ENCODE assay signal across 9 cellular contexts in the genomic region with DNA sequence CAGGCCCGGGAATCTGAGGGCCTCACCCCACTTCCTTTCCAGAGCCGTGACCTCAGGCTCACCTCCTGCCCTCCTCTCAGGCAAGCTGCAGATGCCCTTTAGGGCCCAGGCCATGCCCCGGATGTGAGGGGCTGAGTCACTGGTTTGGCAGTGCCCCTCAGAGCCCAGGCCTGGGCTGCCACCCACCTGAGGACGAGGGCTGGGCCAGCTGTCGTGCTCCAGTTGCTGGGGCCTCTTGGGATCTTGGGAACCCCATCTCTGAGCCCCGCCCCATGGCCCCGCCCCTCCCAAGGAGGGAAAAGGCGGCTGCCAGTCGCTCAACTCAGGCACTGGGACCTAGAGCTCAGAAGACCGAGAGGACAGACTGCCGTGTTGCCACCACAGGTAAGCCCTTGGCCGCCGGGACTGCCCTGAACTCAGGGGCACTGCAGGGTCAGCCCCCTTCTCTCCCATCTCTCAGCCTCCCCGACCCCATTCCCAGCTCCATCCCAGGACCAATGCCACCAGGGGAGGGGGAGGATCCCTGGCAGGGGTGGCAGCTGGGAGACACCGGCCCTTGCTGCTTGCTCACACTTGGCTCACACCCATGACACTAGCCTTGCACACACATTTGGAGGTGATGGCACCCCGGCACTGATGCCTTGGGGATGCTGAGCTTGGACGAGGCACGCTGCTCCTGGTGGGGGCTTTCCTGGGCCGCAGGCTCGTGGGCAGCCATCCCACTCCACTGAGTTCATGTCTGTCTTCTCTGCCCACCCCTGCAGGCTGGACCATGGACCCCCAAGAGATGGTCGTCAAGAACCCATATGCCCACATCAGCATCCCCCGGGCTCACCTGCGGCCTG. TPM values are rescaled to one million over a fixed set of nuclear protein-coding genes. Genes with fewer than 3 reads are reported as not detected.
DNase-seq lines count a peak whose midpoint lies in the region; ATAC-seq and TF ChIP-seq lines count a peak whose summit lies in the region.
"Had no signal": no experiment of that assay in that cellular context is flagged by ENCODE, and none has a peak within 500 bp of the region (broad histone marks: within the 10 kb centered on the region; RNA-seq: fewer than 3 reads in every experiment).

A gene with protein sequence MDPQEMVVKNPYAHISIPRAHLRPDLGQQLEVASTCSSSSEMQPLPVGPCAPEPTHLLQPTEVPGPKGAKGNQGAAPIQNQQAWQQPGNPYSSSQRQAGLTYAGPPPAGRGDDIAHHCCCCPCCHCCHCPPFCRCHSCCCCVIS (plus strand): TSS at position 325 of the 845 bp plus-strand sequence. CDS start 448 bp downstream, at position 773.

- no peaks in the 10 kb centered on the region for H3K36me3 ChIP-seq in CD4-positive, alpha-beta memory T cell (ENCODE audit: insufficient read depth, low read length)
- no peaks in the 10 kb centered on the region for H3K36me3 ChIP-seq in effector memory CD4-positive, alpha-beta T cell (ENCODE audit: control insufficient read depth, insufficient read depth, low read length)
- H3K36me3 ChIP-seq in neural progenitor cell = no peaks in the 10 kb centered on the region

- CTCF ChIA-PET in CD4-positive, alpha-beta memory T cell (lab: Charles Lee; ENCODE audit: partially characterized antibody) = interaction anchor here (0.7 to 4.6 kb wide), 6 partner anchors 15 to 110 kb away, joined by 3 to 33 read pairs (median 4); a partner anchor contains a TSS
- CTCF ChIA-PET in HEK293T (lab: Yijun Ruan, JAX) = interaction anchor here (1.0 kb wide), 1 partner anchor 12 kb away, joined by 3 read pairs; no protein-coding TSS in a partner anchor

- POLR2A ChIA-PET in CD4-positive, alpha-beta memory T cell (lab: Charles Lee; ENCODE audit: partially characterized antibody) = interaction anchor here (1.0 to 4.2 kb wide), 9 partner anchors 8 to 139 kb away, joined by 3 to 47 read pairs (median 22); a partner anchor contains a TSS
- POLR2A ChIA-PET in HEK293T (lab: Yijun Ruan, JAX) = interaction anchor here (0.7 to 1.5 kb wide), 8 partner anchors 11 to 138 kb away, joined by 3 to 6 read pairs (median 3); a partner anchor contains a TSS

- peaks cover 2 to 3% of the 10 kb centered on the region in 2 donors for H3K27me3 Mint-ChIP-seq in CD4-positive, alpha-beta memory T cell
- H3K27me3 Mint-ChIP-seq in neural progenitor cell (ENCODE audit: insufficient read depth, low read depth) = peaks cover 6% of the 10 kb centered on the region

- peaks cover 18% of the 10 kb centered on the region for H3K4me1 ChIP-seq in CD4-positive, alpha-beta memory T cell (ENCODE audit: insufficient read depth, low read length)
- peaks cover 22% of the 10 kb centered on the region for H3K4me1 ChIP-seq in effector memory CD4-positive, alpha-beta T cell (ENCODE audit: control insufficient read depth, insufficient read depth, low read length, poor library complexity, severe bottlenecking)
- H3K4me1 ChIP-seq in neural progenitor cell = peaks cover 13% of the 10 kb centered on the region

- H4K20me1 ChIP-seq in neural progenitor cell (ENCODE audit: low read depth) = no peaks in the 10 kb centered on the region

- no peaks in the 10 kb centered on the region for H3K9me3 ChIP-seq in CD4-positive, alpha-beta memory T cell (ENCODE audit: control insufficient read depth in 1 of 2, low read length in 2 of 2)
- H3K9me3 ChIP-seq in effector memory CD4-positive, alpha-beta T cell (ENCODE audit: control insufficient read depth, low read length) = no peaks in the 10 kb centered on the region
- no peaks in the 10 kb centered on the region for H3K9me3 ChIP-seq in neural progenitor cell (ENCODE audit: low read depth)

- no peaks in the 10 kb centered on the region for H3K36me3 Mint-ChIP-seq in CD4-positive, alpha-beta memory T cell
- H3K36me3 Mint-ChIP-seq in neural progenitor cell = no peaks in the 10 kb centered on the region

- H3K4me1 Mint-ChIP-seq in CD4-positive, alpha-beta memory T cell = peaks cover 2 to 19% (median 6%) of the 10 kb centered on the region in 4 donors
- peaks cover 3% of the 10 kb centered on the region for H3K4me1 Mint-ChIP-seq in neural progenitor cell

- no peak for TF ChIP-seq CTCF in neural progenitor cell (IDR thresholded peaks at IDR 0.05)

- ATAC-seq in GM21390 (IDR thresholded peaks at IDR 0.05; ENCODE audit: unreplicated experiment) = no peak
- no peak for ATAC-seq in GM19397 (IDR thresholded peaks at IDR 0.05; ENCODE audit: unreplicated experiment)

- H3K27ac Mint-ChIP-seq in CD4-positive, alpha-beta memory T cell = peak within 1 kb of the TSS; percentile 61 to 87 (median 84)
- no peak within 1 kb of the TSS for H3K27ac Mint-ChIP-seq in neural progenitor cell

- H3K9ac ChIP-seq in neural progenitor cell = peak within 1 kb of the TSS; percentile 66

- no peaks in the 10 kb centered on the region for H3K79me2 ChIP-seq in neural progenitor cell (ENCODE audit: low read depth)

- H2AFZ ChIP-seq in neural progenitor cell (replicated peaks) = no peak within 1 kb of the TSS

- H3K4me2 ChIP-seq in neural progenitor cell = peak within 1 kb of the TSS; percentile 81

- H3K9me3 Mint-ChIP-seq in CD4-positive, alpha-beta memory T cell = no peaks in the 10 kb centered on the region
- H3K9me3 Mint-ChIP-seq in neural progenitor cell = no peaks in the 10 kb centered on the region

- no peaks in the 10 kb centered on the region for H3K27me3 ChIP-seq in CD4-positive, alpha-beta memory T cell (ENCODE audit: insufficient read depth, low read length)
- H3K27me3 ChIP-seq in effector memory CD4-positive, alpha-beta T cell (replicated peaks; ENCODE audit: control insufficient read depth, insufficient read depth, low read length, poor library complexity, severe bottlenecking) = no peaks in the 10 kb centered on the region
- peaks cover 25% of the 10 kb centered on the region for H3K27me3 ChIP-seq in neural progenitor cell

- DNase-seq in CD4-positive, alpha-beta memory T cell = no peak
- DNase-seq in MV-4-11 (lab: John Stamatoyannopoulos, UW) (peak; percentile 76), neural progenitor cell (ENCODE audit: low spot score) (no peak), HEK293T (ENCODE audit: extremely low spot score) (no peak)
- no peak for DNase-seq in effector memory CD4-positive, alpha-beta T cell
- DNase-seq in activated effector memory CD4-positive, alpha-beta T cell treated with Interleukin-2 at 50 U/mL for 16 hours = no peak
- DNase-seq: head of caudate nucleus had no signal

- peak within 1 kb of the TSS; percentile 66 to 85 for H3K4me3 ChIP-seq in CD4-positive, alpha-beta memory T cell (ENCODE audit: low read length in 2 of 2)
- H3K4me3 ChIP-seq in effector memory CD4-positive, alpha-beta T cell (ENCODE audit: insufficient read depth, low read depth, low read length, poor library complexity, severe bottlenecking) = peak within 1 kb of the TSS; percentile 82
- H3K4me3 ChIP-seq in neural progenitor cell = peak within 1 kb of the TSS; percentile 65

- H3F3A ChIP-seq in neural progenitor cell (ENCODE audit: low read depth) = peaks cover 12% of the 10 kb centered on the region

- peak within 1 kb of the TSS; percentile 62 to 84 (median 77) for H3K4me3 Mint-ChIP-seq in CD4-positive, alpha-beta memory T cell
- peak within 1 kb of the TSS; percentile 87 for H3K4me3 Mint-ChIP-seq in neural progenitor cell

- peak within 1 kb of the TSS; percentile 83 for H3K27ac ChIP-seq in CD4-positive, alpha-beta memory T cell (ENCODE audit: low read depth, low read length)
- peak within 1 kb of the TSS; percentile 86 for H3K27ac ChIP-seq in effector memory CD4-positive, alpha-beta T cell (ENCODE audit: insufficient read depth, low read length, poor library complexity, severe bottlenecking)
- H3K27ac ChIP-seq in neural progenitor cell = no peak within 1 kb of the TSS

- intact Hi-C loops in CD4-positive, alpha-beta memory T cell (cut with micrococcal nuclease) = loop anchor here (5.0 kb wide), 1 partner anchor 498 kb away; no protein-coding TSS in a partner anchor

TF ChIP-seq in HEK293T, 16 proteins besides CTCF, POLR2A, EP300 and RAD21:
- no peak for TF ChIP-seq CTBP1 (IDR thresholded peaks at IDR 0.05; ENCODE audit: borderline replicate concordance)
- TF ChIP-seq ELF4 (IDR thresholded peaks at IDR 0.05) = no peak
- no peak for TF ChIP-seq TARDBP (IDR thresholded peaks at IDR 0.05)
- TF ChIP-seq HDGF (IDR thresholded peaks at IDR 0.05; ENCODE audit: borderline replicate concordance) = no peak
- TF ChIP-seq, protein P1, sequence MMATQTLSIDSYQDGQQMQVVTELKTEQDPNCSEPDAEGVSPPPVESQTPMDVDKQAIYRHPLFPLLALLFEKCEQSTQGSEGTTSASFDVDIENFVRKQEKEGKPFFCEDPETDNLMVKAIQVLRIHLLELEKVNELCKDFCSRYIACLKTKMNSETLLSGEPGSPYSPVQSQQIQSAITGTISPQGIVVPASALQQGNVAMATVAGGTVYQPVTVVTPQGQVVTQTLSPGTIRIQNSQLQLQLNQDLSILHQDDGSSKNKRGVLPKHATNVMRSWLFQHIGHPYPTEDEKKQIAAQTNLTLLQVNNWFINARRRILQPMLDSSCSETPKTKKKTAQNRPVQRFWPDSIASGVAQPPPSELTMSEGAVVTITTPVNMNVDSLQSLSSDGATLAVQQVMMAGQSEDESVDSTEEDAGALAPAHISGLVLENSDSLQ (IDR thresholded peaks at IDR 0.05) = no peak
- no peak for TF ChIP-seq SP1 (IDR thresholded peaks at IDR 0.05)
- no peak for TF ChIP-seq ZNF384 (IDR thresholded peaks at IDR 0.05)
- TF ChIP-seq SUZ12 (IDR thresholded peaks at IDR 0.05) = no peak
- TF ChIP-seq ARNT (IDR thresholded peaks at IDR 0.05) = no peak
- TF ChIP-seq L3MBTL2 (conservative IDR thresholded peaks at IDR 0.05) = no peak
- no peak for TF ChIP-seq FOXM1 (IDR thresholded peaks at IDR 0.05; ENCODE audit: borderline replicate concordance)
- no peak for TF ChIP-seq NFRKB (IDR thresholded peaks at IDR 0.05)
- TF ChIP-seq FOXK2 (IDR thresholded peaks at IDR 0.05) = no peak
- no peak for TF ChIP-seq LEF1 (IDR thresholded peaks at IDR 0.05; ENCODE audit: borderline replicate concordance)
- TF ChIP-seq FOXA1 (IDR thresholded peaks at IDR 0.05) = no peak
- no peak for TF ChIP-seq BHLHE40 (IDR thresholded peaks at IDR 0.05; ENCODE audit: borderline replicate concordance)

RNA-seq across cellular contexts. Expression of the gene that starts here (rescaled TPM):
- under 1 TPM in 1 of 2 experiments, not detected in 1; 0.25 TPM for total RNA-seq in CD4-positive, alpha-beta memory T cell
- polyA plus RNA-seq in CD4-positive, alpha-beta memory T cell = not detected
- total RNA-seq in neural progenitor cell (ENCODE audit: low replicate concordance) = 0.56 TPM in 1 of 2 replicates, not detected in the other
